In the genomic region with DNA sequence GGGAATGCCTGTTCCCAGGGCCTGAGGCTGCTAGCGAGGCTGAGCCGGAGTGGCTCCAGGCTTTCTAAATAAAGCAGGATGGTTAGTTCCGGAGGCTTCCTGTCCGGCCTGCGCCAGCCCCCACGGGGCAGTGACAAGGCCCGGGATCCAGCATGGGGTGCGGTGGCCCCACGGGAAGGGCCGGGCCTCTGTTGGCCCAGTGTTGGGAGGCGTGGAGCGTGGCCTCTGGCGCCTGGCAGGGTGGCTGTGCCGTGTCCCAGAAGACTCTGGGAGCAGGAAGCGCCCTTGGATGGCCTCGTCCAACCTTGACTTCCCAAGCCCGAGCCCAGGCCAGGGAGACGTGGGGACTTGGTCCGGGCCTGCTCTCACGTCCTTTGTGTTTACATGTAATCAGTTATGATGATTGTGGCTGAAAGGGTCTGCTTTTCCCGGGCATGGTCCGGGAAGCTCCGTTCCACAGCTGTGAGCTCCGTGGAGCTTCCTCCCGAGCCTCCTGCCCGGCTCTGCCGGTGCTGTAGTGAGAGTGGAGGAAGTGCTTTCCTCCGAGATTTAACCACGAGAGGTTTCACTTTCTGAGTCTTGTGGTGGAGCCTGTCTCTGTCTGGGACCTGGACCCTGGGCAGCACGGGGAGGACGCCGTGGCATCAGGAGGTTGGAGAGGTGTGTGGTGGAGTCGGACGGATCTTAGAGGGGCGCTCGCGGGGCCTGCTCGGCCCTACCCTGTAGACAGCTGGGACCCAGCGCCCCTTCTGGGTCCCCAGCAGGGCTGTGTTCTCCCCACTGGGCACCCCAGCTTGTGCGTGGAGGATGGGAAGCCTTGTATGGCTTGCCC, we compare ENCODE assay signal across 8 cellular contexts. TPM values are rescaled to one million over a fixed set of nuclear protein-coding genes. Genes with fewer than 3 reads are reported as not detected.
DNase-seq lines count a peak whose midpoint lies in the region; ATAC-seq, FAIRE-seq and TF ChIP-seq lines count a peak whose summit lies in the region.

No MANE protein-coding gene starts in this region.

- H3K27me3 Mint-ChIP-seq in endothelial cell (ENCODE audit: unreplicated experiment) = peaks cover 14% of the 10 kb centered on the region

- H3K9me3 ChIP-seq in AG04450 (ENCODE audit: control insufficient read depth, insufficient read depth, low read length) = no peaks in the 10 kb centered on the region
- no peaks in the 10 kb centered on the region for H3K9me3 ChIP-seq in NT2/D1 (ENCODE audit: insufficient read depth, low read length)
- H3K9me3 ChIP-seq in muscle layer of duodenum (ENCODE audit: control insufficient read depth in 1 of 2, low read length in 2 of 2) = no peaks in the 10 kb centered on the region

- peak overlapping the region; percentile 31 for H3K27ac ChIP-seq in AG04450 (ENCODE audit: low read depth, low read length)
- H3K27ac ChIP-seq in muscle layer of duodenum (ENCODE audit: low read length) = peak overlapping the region; percentile 87

- no peak for FAIRE-seq in HTR-8/SVneo (lab: Jason Lieb, UNC)

- H3K27ac Mint-ChIP-seq in endothelial cell (ENCODE audit: unreplicated experiment) = no peak overlapping the region

- H3K36me3 ChIP-seq in NT2/D1 (ENCODE audit: insufficient read depth, insufficient read length, low read length) (peaks cover 15% of the 10 kb centered on the region), muscle layer of duodenum (ENCODE audit: control insufficient read depth in 1 of 2, insufficient read depth in 2 of 2, low read length in 2 of 2) (no peaks in the 10 kb centered on the region)

- POLR2A ChIA-PET in AG04450 (lab: Yijun Ruan, JAX) = interaction anchor here (0.5 to 0.6 kb wide), 2 partner anchors 43 to 140 kb away, joined by 3 to 5 read pairs; no protein-coding TSS in a partner anchor

- H3K9me3 Mint-ChIP-seq in endothelial cell (ENCODE audit: unreplicated experiment) = no peaks in the 10 kb centered on the region

- peak overlapping the region; percentile 41 for H3K4me3 ChIP-seq in AG04450 (ENCODE audit: low read depth, low read length)
- no peak overlapping the region for H3K4me3 ChIP-seq in NT2/D1 (ENCODE audit: insufficient read length, low read depth)
- H3K4me3 ChIP-seq in muscle layer of duodenum (ENCODE audit: low read depth in 1 of 2, low read length in 2 of 2) = peak overlapping the region; percentile 55 to 59

- no peak for TF ChIP-seq CTCF in AG04450 (IDR thresholded peaks at IDR 0.05; ENCODE audit: low read depth, low read length)
- TF ChIP-seq CTCF in endothelial cell (IDR thresholded peaks at IDR 0.05; ENCODE audit: unreplicated experiment) = no peak

- CTCF ChIA-PET in AG04450 (lab: Charles Lee) = interaction anchor here (1.5 to 1.8 kb wide), 2 partner anchors 10 to 137 kb away, joined by 6 to 7 read pairs; no protein-coding TSS in a partner anchor

- H3K4me3 Mint-ChIP-seq in endothelial cell (ENCODE audit: unreplicated experiment) = peak overlapping the region; percentile 57

- no peak for ATAC-seq in GM19397 (IDR thresholded peaks at IDR 0.05; ENCODE audit: unreplicated experiment)

- peaks cover 19% of the 10 kb centered on the region for H3K4me1 Mint-ChIP-seq in endothelial cell (ENCODE audit: unreplicated experiment)

- no peak for DNase-seq in AG04450 (ENCODE audit: low read depth, low spot score)
- DNase-seq in NT2/D1 (ENCODE audit: low read depth, low spot score) = no peak
- no peak for DNase-seq in endothelial cell (ENCODE audit: low spot score)
- no peak for DNase-seq in dedifferentiated amniotic fluid mesenchymal stem cell (ENCODE audit: extremely low spot score)
- no peak for DNase-seq in cerebellar nuclear complex (lab: John Stamatoyannopoulos, UW)
- no peak for DNase-seq in HTR-8/SVneo (ENCODE audit: insufficient read length, low spot score)

- H3K36me3 Mint-ChIP-seq in endothelial cell (ENCODE audit: low read depth, unreplicated experiment) = no peaks in the 10 kb centered on the region

- H3K27me3 ChIP-seq in AG04450 (ENCODE audit: control insufficient read depth, insufficient read depth, low read length) (no peaks in the 10 kb centered on the region), NT2/D1 (ENCODE audit: insufficient read depth, insufficient read length) (peaks cover 6% of the 10 kb centered on the region), muscle layer of duodenum (ENCODE audit: low read depth, low read length) (no peaks in the 10 kb centered on the region)

- H3K9ac ChIP-seq in NT2/D1 (ENCODE audit: insufficient read length, low read depth) = peak overlapping the region; percentile 50

- H3K4me1 ChIP-seq in NT2/D1 (ENCODE audit: insufficient read depth, insufficient read length) = peaks cover 46% of the 10 kb centered on the region
- peaks cover 4 to 63% of the 10 kb centered on the region in 2 donors for H3K4me1 ChIP-seq in muscle layer of duodenum (ENCODE audit: control insufficient read depth in 1 of 2, insufficient read depth in 2 of 2, low read length in 2 of 2)

RNA-seq across cellular contexts. Expression of gene GNA11, which starts 4.6 kb away (rescaled TPM):
- polyA plus RNA-seq in AG04450 (2011; rRNA removed) = 8.9 and 17.2 TPM in 2 replicates
- polyA minus RNA-seq in AG04450 (2011; rRNA and poly(A)+ RNA removed) = 15.2 and 22.2 TPM in 2 replicates
- total RNA-seq in endothelial cell (ENCODE audit: unreplicated experiment) = 35.8 TPM

RNA-seq across cellular contexts. Expression of gene TLE5, which starts 36.4 kb away (rescaled TPM):
- 317 and 392 TPM in 2 replicates for polyA plus RNA-seq in AG04450 (2011; rRNA removed)
- 348 and 444 TPM in 2 replicates for polyA minus RNA-seq in AG04450 (2011; rRNA and poly(A)+ RNA removed)
- 343 TPM for total RNA-seq in endothelial cell (ENCODE audit: unreplicated experiment)

RNA-seq across cellular contexts. Expression of gene GNA15, which starts 37.1 kb away (rescaled TPM):
- not detected in 2 replicates for polyA plus RNA-seq in AG04450 (2011; rRNA removed)
- polyA minus RNA-seq in AG04450 (2011; rRNA and poly(A)+ RNA removed) = not detected in 2 replicates
- not detected for total RNA-seq in endothelial cell (ENCODE audit: unreplicated experiment)
